In the genomic region with DNA sequence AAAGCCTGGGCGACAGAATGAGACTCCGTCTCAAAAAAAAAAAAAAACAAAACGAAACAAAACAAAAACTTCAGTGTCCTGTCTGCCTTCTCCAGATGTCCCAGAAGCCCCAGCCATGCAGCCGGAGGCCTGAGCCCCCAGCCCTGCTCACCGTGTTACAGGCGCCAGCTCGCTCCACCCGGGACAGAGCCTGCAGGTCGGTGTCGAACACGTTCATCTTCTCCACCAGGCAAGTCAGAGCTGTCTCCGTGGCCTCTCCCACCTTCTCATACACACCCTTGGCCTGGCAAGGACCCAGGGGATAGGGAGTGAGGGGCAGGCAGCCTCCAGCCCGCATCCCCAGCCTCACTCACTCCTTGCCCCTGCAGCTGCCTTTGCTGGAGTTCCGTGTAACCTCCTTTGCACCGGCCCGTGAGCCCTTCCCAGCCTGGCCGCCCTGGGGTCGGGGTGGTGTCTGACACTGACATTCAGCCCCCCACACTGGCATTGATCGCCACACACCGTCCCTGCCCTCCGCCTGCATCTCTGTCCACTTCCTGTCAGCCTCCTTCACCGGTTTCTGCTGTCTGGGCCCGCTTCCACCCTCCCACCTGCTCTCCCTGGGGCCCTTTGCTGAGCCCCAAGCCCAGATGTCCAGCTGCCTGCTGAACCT, we compare ENCODE assay signal across 18 cellular contexts. TPM values are rescaled to one million over a fixed set of nuclear protein-coding genes. Genes with fewer than 3 reads are reported as not detected.
"Had no signal": no experiment of that assay in that cellular context is flagged by ENCODE, and none has a peak within 500 bp of the region (broad histone marks: within the 10 kb centered on the region; RNA-seq: fewer than 3 reads in every experiment).

No MANE protein-coding gene starts in this region.

- H3K27me3 ChIP-seq: cardiac muscle cell, dorsolateral prefrontal cortex, transverse colon, vagina had no signal

- H3K9me3 ChIP-seq: transverse colon, vagina had no signal

- H3K9ac ChIP-seq: parathyroid adenoma had no signal

- H3K36me3 ChIP-seq: cardiac muscle cell, vagina had no signal

- H3K4me3 ChIP-seq: cardiac muscle cell had no signal

- H3K27ac Mint-ChIP-seq: activated naive CD4-positive, alpha-beta T cell treated with anti-CD3 and anti-CD28 coated beads for 36 hours had no signal

- H2AFZ ChIP-seq: parathyroid adenoma had no signal

- DNase-seq: activated CD4-positive, alpha-beta T cell treated with anti-CD3 and anti-CD28 coated beads, Interleukin-2, amount 50 U/mL, for 1 hour; activated CD8-positive, alpha-beta memory T cell treated with anti-CD3 and anti-CD28 coated beads for 24 hours; activated naive CD4-positive, alpha-beta T cell treated with anti-CD3 and anti-CD28 coated beads for 36 hours; dorsolateral prefrontal cortex; hypothalamus; retina; stimulated activated CD4-positive, alpha-beta T cell treated with anti-CD3 and anti-CD28 coated beads, Interleukin-15, amount 100 ng/mL, for 24 hours; stimulated activated CD4-positive, alpha-beta T cell treated with anti-CD3 and anti-CD28 coated beads, Interleukin-4, amount 100 ng/mL, for 1 hour; stimulated activated naive CD8-positive, alpha-beta T cell treated with anti-CD3 and anti-CD28 coated beads, Interleukin-15, Interleukin-2, amounts not matched to agents 100 U/mL and 50 U/mL, for 24 hours; T-cell; T1000; transverse colon had no signal

- H3K27ac ChIP-seq: cardiac muscle cell, dorsolateral prefrontal cortex, parathyroid adenoma, transverse colon, vagina had no signal

- H3K27me3 Mint-ChIP-seq: T-cell had no signal

- ATAC-seq: activated CD4-positive, CD25-positive, alpha-beta regulatory T cell treated with anti-CD3 and anti-CD28 coated beads, Interleukin-2, amount 50 U/mL, for 24 hours; stimulated activated naive CD8-positive, alpha-beta T cell treated with anti-CD3 and anti-CD28 coated beads, Interleukin-15, Interleukin-2, amounts not matched to agents 100 U/mL and 50 U/mL, for 24 hours; T-cell had no signal

- H3K9me3 Mint-ChIP-seq: activated naive CD4-positive, alpha-beta T cell treated with anti-CD3 and anti-CD28 coated beads for 36 hours; T-cell had no signal

- H3K79me2 ChIP-seq: parathyroid adenoma had no signal

- H3K4me3 Mint-ChIP-seq: activated naive CD4-positive, alpha-beta T cell treated with anti-CD3 and anti-CD28 coated beads for 36 hours; T-cell had no signal

- H3K4me1 ChIP-seq: parathyroid adenoma, transverse colon had no signal

RNA-seq across cellular contexts. Expression of gene P2RX1, which starts 27.1 kb away (rescaled TPM):
- total RNA-seq: glomerular endothelial cell, kidney epithelial cell had no signal
